8 cellular contexts compared by ENCODE assay signal in genomic region chr1:46617108-46617694, GRCh38. TPM values are rescaled to one million over a fixed set of nuclear protein-coding genes. Genes with fewer than 3 reads are reported as not detected.
A peak's percentile ranks its signal among the peaks of the same experiment; 100 is the strongest.
DNase-seq lines count a peak whose midpoint lies in the region; ATAC-seq and TF ChIP-seq lines count a peak whose summit lies in the region.

No MANE protein-coding gene starts in this region.

- intact Hi-C loops in ovary (cut with DNase I): loop anchor here in 3 of 4 donors (5.0 kb wide), 2 partner anchors 50 to 105 kb away; partner anchors contain the start of gene ATPAF1 (in 2 of the 3)

- H3K9me3 ChIP-seq in RWPE2 (ENCODE audit: severe bottlenecking): no peaks in the 10 kb centered on the region
- no peaks in the 10 kb centered on the region for H3K9me3 ChIP-seq in ovary

- TF ChIP-seq EP300 in ovary (IDR thresholded peaks at IDR 0.05): no peak

- no peak for DNase-seq in GM06990 (ENCODE audit: extremely low read depth, insufficient read length)
- no peak for DNase-seq in RWPE2 (ENCODE audit: low spot score)
- no peak for DNase-seq in fibroblast of mammary gland (ENCODE audit: low read depth)
- no peak for DNase-seq in ovary
- DNase-seq in GOT3 (lab: John Stamatoyannopoulos, UW): no peak
- DNase-seq in NCI-H1417 (lab: John Stamatoyannopoulos, UW): no peak
- DNase-seq in stimulated activated CD4-positive, alpha-beta T cell treated with anti-CD3 and anti-CD28 coated beads, Interleukin-12 subunit alpha, Interleukin-12 subunit beta, amount 100 ng/mL, for 4 hours: no peak

- H3K4me3 ChIP-seq in GM06990 (replicated peaks; ENCODE audit: low read depth, low read length) (peak overlapping the region; percentile 89), RWPE2 (ENCODE audit: severe bottlenecking) (peak overlapping the region; percentile 88), fibroblast of mammary gland (ENCODE audit: control insufficient read depth, low read depth, low read length) (peak overlapping the region; percentile 75), ovary (peak overlapping the region; percentile 79)

- TF ChIP-seq POLR2A in ovary (IDR thresholded peaks at IDR 0.05): no peak

- ATAC-seq in RWPE2 (ENCODE audit: low read depth) (peak; percentile 15; the same call in 2 of the 3 replicates), HG02840 (IDR thresholded peaks at IDR 0.05; ENCODE audit: low FRiP score, unreplicated experiment) (no peak)

- H3K27ac ChIP-seq in RWPE2 (ENCODE audit: poor library complexity, severe bottlenecking): peak overlapping the region; percentile 83
- H3K27ac ChIP-seq in ovary: peak overlapping the region; percentile 65 to 95

- no peaks in the 10 kb centered on the region; the same call in 1 of the 2 replicates for H3K36me3 ChIP-seq in GM06990 (ENCODE audit: control insufficient read depth, insufficient read depth, low read length)
- H3K36me3 ChIP-seq in RWPE2 (ENCODE audit: low read depth): peaks cover 5% of the 10 kb centered on the region; the same call in 1 of the 2 replicates
- no peaks in the 10 kb centered on the region for H3K36me3 ChIP-seq in ovary

- no peak for TF ChIP-seq CTCF in GM06990 (IDR thresholded peaks at IDR 0.05; ENCODE audit: insufficient read depth, low read length, poor library complexity, severe bottlenecking)
- no peak for TF ChIP-seq CTCF in RWPE2 (IDR thresholded peaks at IDR 0.05; ENCODE audit: poor library complexity, severe bottlenecking)
- no peak for TF ChIP-seq CTCF in fibroblast of mammary gland (conservative IDR thresholded peaks at IDR 0.05; ENCODE audit: control insufficient read depth, insufficient read depth, low read depth, low read length)
- TF ChIP-seq CTCF in ovary (IDR thresholded peaks at IDR 0.05): no peak

- peaks cover 34% of the 10 kb centered on the region for H3K4me1 ChIP-seq in RWPE2 (ENCODE audit: insufficient read depth, poor library complexity, severe bottlenecking)
- peaks cover 7% of the 10 kb centered on the region for H3K4me1 ChIP-seq in ovary (ENCODE audit: insufficient read depth)

- WGBS in ovary, 3 donors: 23 to 26% (median 23%) methylated on average over 9 of the region's 9 CpGs

- H3K27me3 ChIP-seq in GM06990 (replicated peaks; ENCODE audit: control insufficient read depth, insufficient read depth, low read length): no peaks in the 10 kb centered on the region
- H3K27me3 ChIP-seq in RWPE2 (ENCODE audit: insufficient read depth, poor library complexity, severe bottlenecking): no peaks in the 10 kb centered on the region
- H3K27me3 ChIP-seq in ovary: no peaks in the 10 kb centered on the region

RNA-seq across cellular contexts. Expression of gene MOB3C, which starts 0.6 kb away (rescaled TPM):
- total RNA-seq in ovary: 10 to 100 TPM; 10.1 to 25.3 (median 19.3) TPM
- polyA plus RNA-seq in ovary: 10 to 100 TPM; 13.2 to 29.2 TPM

RNA-seq across cellular contexts. Expression of gene MKNK1, which starts 13.1 kb away (rescaled TPM):
- total RNA-seq in ovary: 10 to 100 TPM; 21.0 to 39.3 (median 24.9) TPM
- 10 to 100 TPM; 21.9 to 34.0 TPM for polyA plus RNA-seq in ovary

RNA-seq across cellular contexts. Expression of gene ATPAF1, which starts 51.0 kb away (rescaled TPM):
- 10 to 100 TPM; 21.9 to 40.0 (median 29.3) TPM for total RNA-seq in ovary
- 10 to 100 TPM; 21.9 to 88.0 TPM for polyA plus RNA-seq in ovary

RNA-seq across cellular contexts. Expression of gene TEX38, which starts 54.5 kb away (rescaled TPM):
- under 1 TPM in 1 of 7 donors, not detected in 6; 0.45 TPM for total RNA-seq in ovary
- polyA plus RNA-seq in ovary: under 1 TPM in 1 of 2 donors, not detected in 1; 0.08 TPM
